Comparison of ENCODE assay signal across 19 cellular contexts in the genomic region with DNA sequence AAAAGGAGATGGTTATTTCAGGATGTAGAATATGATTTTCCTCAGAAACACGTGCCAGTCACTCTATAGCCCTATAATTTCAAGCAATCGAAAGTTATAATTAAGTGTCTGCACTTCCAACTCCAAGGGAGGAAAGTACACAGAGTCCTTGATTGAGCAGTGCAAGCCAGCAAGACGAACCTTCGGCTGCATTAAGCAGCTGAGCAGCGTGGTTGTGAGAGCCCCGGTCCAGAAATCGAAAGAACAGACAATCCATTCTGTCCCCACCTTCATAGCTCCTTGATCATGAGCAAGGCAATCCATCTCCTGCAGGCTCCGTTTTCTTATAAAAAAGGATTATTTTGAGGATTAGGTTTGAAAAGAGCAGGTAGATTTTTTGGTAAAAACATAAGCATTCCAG.
A peak's percentile ranks its signal among the peaks of the same experiment; 100 is the strongest.
DNase-seq lines count a peak whose midpoint lies in the region; ATAC-seq and TF ChIP-seq lines count a peak whose summit lies in the region.
"Had no signal": no experiment of that assay in that cellular context is flagged by ENCODE, and none has a peak within 500 bp of the region (broad histone marks: within the 10 kb centered on the region; RNA-seq: fewer than 3 reads in every experiment).

No MANE protein-coding gene starts in this region.

- TF ChIP-seq CTCF in mucosa of descending colon (IDR thresholded peaks at IDR 0.05), result no peak

- H3K36me3 ChIP-seq in mucosa of descending colon (ENCODE audit: low read depth), result no peaks in the 10 kb centered on the region
- H3K36me3 ChIP-seq: BLaER1 had no signal

- no peak overlapping the region for H3K4me3 ChIP-seq in mucosa of descending colon
- H3K4me3 ChIP-seq: BLaER1, GM12878, GM23248 had no signal

- intact Hi-C loops in mucosa of descending colon (cut with DNase I, micrococcal nuclease), result no loop called here

- no peaks in the 10 kb centered on the region for H3K9me3 ChIP-seq in mucosa of descending colon
- H3K9me3 ChIP-seq: BLaER1, Caco-2 had no signal

- peak; percentile 43; the same call in 1 of the 3 replicates for ATAC-seq in SK-N-SH treated with all-trans-retinoic acid at 6 μM for 48 hours
- no peak for ATAC-seq in mucosa of descending colon
- ATAC-seq: CD8-positive, alpha-beta T cell; GM12878 had no signal

- DNase-seq in NCI-H1417 treated with DMSO at 0.1 percent for 48 hours (lab: John Stamatoyannopoulos, UW), result peak; percentile 7
- DNase-seq in inferior parietal cortex (ENCODE audit: extremely low spot score), result peak; percentile 34
- DNase-seq in NCI-H1092 (lab: John Stamatoyannopoulos, UW), result no peak
- DNase-seq in retina, result no peak
- DNase-seq in mucosa of descending colon, result no peak
- no peak for DNase-seq in NCI-H524 (lab: John Stamatoyannopoulos, UW)
- DNase-seq: Caco-2; CD4-positive, CD25-positive, alpha-beta regulatory T cell; CD8-positive, alpha-beta T cell; DMS 273 treated with DMSO at 0.1 percent for 48 hours; DMS79; EL; GDM1; GM23248; H7; HCEC 1CT had no signal

- H3K4me1 ChIP-seq in mucosa of descending colon (ENCODE audit: low read depth), result no peaks in the 10 kb centered on the region
- H3K4me1 ChIP-seq: Caco-2 had no signal

TF ChIP-seq in SK-N-SH treated with all-trans-retinoic acid at 6 μM for 48 hours, 23 proteins besides CTCF, POLR2A, EP300 and RAD21:
- TF ChIP-seq TCF4 (CRISPR knock-in tag; IDR thresholded peaks at IDR 0.05; ENCODE audit: borderline replicate concordance), result no peak
- no peak for TF ChIP-seq TSHZ2 (CRISPR knock-in tag; IDR thresholded peaks at IDR 0.05)
- TF ChIP-seq ZNF8 (CRISPR knock-in tag; IDR thresholded peaks at IDR 0.05), result no peak
- no peak for TF ChIP-seq ZFP30 (CRISPR knock-in tag; IDR thresholded peaks at IDR 0.05)
- TF ChIP-seq BACH2 (CRISPR knock-in tag; IDR thresholded peaks at IDR 0.05; ENCODE audit: borderline replicate concordance), result no peak
- no peak for TF ChIP-seq ARNTL (CRISPR knock-in tag; IDR thresholded peaks at IDR 0.05; ENCODE audit: borderline replicate concordance, low read depth)
- TF ChIP-seq, protein P1, sequence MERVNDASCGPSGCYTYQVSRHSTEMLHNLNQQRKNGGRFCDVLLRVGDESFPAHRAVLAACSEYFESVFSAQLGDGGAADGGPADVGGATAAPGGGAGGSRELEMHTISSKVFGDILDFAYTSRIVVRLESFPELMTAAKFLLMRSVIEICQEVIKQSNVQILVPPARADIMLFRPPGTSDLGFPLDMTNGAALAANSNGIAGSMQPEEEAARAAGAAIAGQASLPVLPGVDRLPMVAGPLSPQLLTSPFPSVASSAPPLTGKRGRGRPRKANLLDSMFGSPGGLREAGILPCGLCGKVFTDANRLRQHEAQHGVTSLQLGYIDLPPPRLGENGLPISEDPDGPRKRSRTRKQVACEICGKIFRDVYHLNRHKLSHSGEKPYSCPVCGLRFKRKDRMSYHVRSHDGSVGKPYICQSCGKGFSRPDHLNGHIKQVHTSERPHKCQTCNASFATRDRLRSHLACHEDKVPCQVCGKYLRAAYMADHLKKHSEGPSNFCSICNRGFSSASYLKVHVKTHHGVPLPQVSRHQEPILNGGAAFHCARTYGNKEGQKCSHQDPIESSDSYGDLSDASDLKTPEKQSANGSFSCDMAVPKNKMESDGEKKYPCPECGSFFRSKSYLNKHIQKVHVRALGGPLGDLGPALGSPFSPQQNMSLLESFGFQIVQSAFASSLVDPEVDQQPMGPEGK (CRISPR knock-in tag; IDR thresholded peaks at IDR 0.05; ENCODE audit: borderline replicate concordance), result no peak
- no peak for TF ChIP-seq CSDC2 (CRISPR knock-in tag; IDR thresholded peaks at IDR 0.05)
- TF ChIP-seq ESRRG (CRISPR knock-in tag; IDR thresholded peaks at IDR 0.05), result no peak
- TF ChIP-seq ZNF565 (CRISPR knock-in tag; conservative IDR thresholded peaks at IDR 0.05; ENCODE audit: low read depth), result no peak
- TF ChIP-seq CREB5 (CRISPR knock-in tag; IDR thresholded peaks at IDR 0.05; ENCODE audit: low read depth), result no peak
- TF ChIP-seq ZC3H10 (CRISPR knock-in tag; IDR thresholded peaks at IDR 0.05), result no peak
- TF ChIP-seq OSR1 (CRISPR knock-in tag; IDR thresholded peaks at IDR 0.05), result no peak
- no peak for TF ChIP-seq PPARA (CRISPR knock-in tag; IDR thresholded peaks at IDR 0.05; ENCODE audit: borderline replicate concordance)
- TF ChIP-seq ISL1 (CRISPR knock-in tag; IDR thresholded peaks at IDR 0.05), result no peak
- TF ChIP-seq CSRNP3 (CRISPR knock-in tag; IDR thresholded peaks at IDR 0.05), result no peak

Comparison
In these comparisons a context has a peak if more than half of its experiments do, and no peak if none do; other contexts are left out.
1. DNase-seq: peak in NCI-H1417 treated with DMSO at 0.1 percent for 48 hours (single experiment) and inferior parietal cortex (single experiment); none in NCI-H1092 (single experiment), retina (single experiment), mucosa of descending colon (0 of 3) and NCI-H524 (0 of 2).